Comparison of ENCODE assay signal across 17 cellular contexts in the genomic region with DNA sequence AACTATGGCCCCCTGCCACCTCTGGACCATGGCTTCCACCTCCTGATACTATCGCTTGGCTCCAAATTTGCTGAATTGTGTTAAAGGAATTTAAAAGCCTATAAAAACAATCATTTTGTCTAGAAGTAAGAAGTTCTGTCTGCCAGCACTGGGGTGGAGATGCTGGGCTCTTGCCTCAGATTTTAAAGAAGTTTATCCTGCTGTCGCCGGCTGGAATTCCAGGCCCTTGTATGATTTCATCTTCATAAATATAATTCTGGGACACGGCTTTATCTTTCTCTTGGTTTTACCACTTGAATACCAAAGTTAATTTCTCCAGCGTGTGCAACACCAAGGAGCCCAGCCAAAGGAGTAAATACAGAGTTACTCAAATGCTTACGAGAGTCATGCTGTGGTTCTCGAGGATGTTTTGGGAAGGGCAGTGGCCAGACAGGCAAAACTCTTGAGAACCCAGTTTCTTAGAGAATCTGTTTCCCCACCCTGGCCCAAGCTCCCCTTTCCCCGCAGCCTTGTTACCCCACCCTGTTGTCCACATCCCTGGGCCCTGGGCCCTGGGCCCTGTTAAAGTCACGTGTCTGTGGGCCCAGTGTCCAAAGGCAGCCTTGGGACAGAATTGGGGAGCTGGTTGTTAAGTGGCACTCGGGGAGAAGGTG. TPM values are rescaled to one million over a fixed set of nuclear protein-coding genes. Genes with fewer than 3 reads are reported as not detected.
A peak's percentile ranks its signal among the peaks of the same experiment; 100 is the strongest.
DNase-seq lines count a peak whose midpoint lies in the region; ATAC-seq and TF ChIP-seq lines count a peak whose summit lies in the region.
"Had no signal": no experiment of that assay in that cellular context is flagged by ENCODE, and none has a peak within 500 bp of the region (broad histone marks: within the 10 kb centered on the region; RNA-seq: fewer than 3 reads in every experiment).

No MANE protein-coding gene starts in this region.

- no peak overlapping the region for H2AFZ ChIP-seq in ACC112 (ENCODE audit: low read length, unreplicated experiment)

- H3K27ac ChIP-seq in ACC112 (ENCODE audit: low read depth, low read length) (peak overlapping the region; percentile 75), adrenal gland (peak overlapping the region in 4 of 5 donors; percentile 29 to 81 (median 48)), heart left ventricle (peak overlapping the region; percentile 53 to 84 (median 74)), prostate gland (peak overlapping the region; percentile 66 to 81)

- no peaks in the 10 kb centered on the region for H3K79me2 ChIP-seq in ACC112 (ENCODE audit: control insufficient read depth, insufficient read depth, low read length, unreplicated experiment)

- DNase-seq in adrenal gland (peak in 1 of 7 donors; percentile 15), heart left ventricle (peak in 2 of 5 donors; percentile 51 to 63), prostate gland (ENCODE audit: low spot score) (peak; percentile 53), AML-193 (lab: John Stamatoyannopoulos, UW) (no peak), germinal center (ENCODE audit: low spot score) (no peak)
- DNase-seq: DMS53; MM.1S; nucleus accumbens; SHP77 treated with DMSO at 0.1 percent for 48 hours; stimulated activated CD4-positive, alpha-beta T cell treated with anti-CD3 and anti-CD28 coated beads, Interleukin-4, amount 100 ng/mL, for 1 hour; stimulated activated naive CD4-positive, alpha-beta T cell treated with Interleukin-2 at 50 U/mL for 16 hours had no signal

- H3K4me3 ChIP-seq in ACC112 (ENCODE audit: low read depth, low read length), result no peak overlapping the region
- H3K4me3 ChIP-seq in adrenal gland, result no peak overlapping the region
- no peak overlapping the region for H3K4me3 ChIP-seq in heart left ventricle
- H3K4me3 ChIP-seq in prostate gland, result no peak overlapping the region
- H3K4me3 ChIP-seq: body of pancreas had no signal

- no peaks in the 10 kb centered on the region for H3K27me3 ChIP-seq in ACC112 (ENCODE audit: insufficient read depth, low read length)
- H3K27me3 ChIP-seq in adrenal gland, result no peaks in the 10 kb centered on the region
- H3K27me3 ChIP-seq in heart left ventricle, result no peaks in the 10 kb centered on the region
- no peaks in the 10 kb centered on the region for H3K27me3 ChIP-seq in prostate gland (replicated peaks; ENCODE audit: insufficient read depth)
- H3K27me3 ChIP-seq: body of pancreas had no signal

- no peak for TF ChIP-seq CTCF in adrenal gland (IDR thresholded peaks at IDR 0.05)
- TF ChIP-seq CTCF in heart left ventricle (IDR thresholded peaks at IDR 0.05), result no peak
- no peak for TF ChIP-seq CTCF in prostate gland (IDR thresholded peaks at IDR 0.05)

- peaks cover 3% of the 10 kb centered on the region for H3K36me3 ChIP-seq in ACC112 (ENCODE audit: insufficient read depth, low read length)
- peaks cover 0 to 77% of the 10 kb centered on the region in 2 donors for H3K36me3 ChIP-seq in adrenal gland (replicated peaks in 1 of 2)
- H3K36me3 ChIP-seq in heart left ventricle, result peaks cover 4 to 97% (median 84%) of the 10 kb centered on the region in 9 donors
- H3K36me3 ChIP-seq in prostate gland, result no peaks in the 10 kb centered on the region

- TF ChIP-seq POLR2A in adrenal gland (IDR thresholded peaks at IDR 0.05) (no peak), heart left ventricle (IDR thresholded peaks at IDR 0.05) (no peak), prostate gland (IDR thresholded peaks at IDR 0.05) (no peak)

- no peaks in the 10 kb centered on the region for H3K9me3 ChIP-seq in adrenal gland (replicated peaks in 1 of 3)
- H3K9me3 ChIP-seq in heart left ventricle, result no peaks in the 10 kb centered on the region
- no peaks in the 10 kb centered on the region for H3K9me3 ChIP-seq in prostate gland
- H3K9me3 ChIP-seq: body of pancreas had no signal

- ATAC-seq in heart left ventricle (peak; percentile 2 to 71 (median 64)), HG03097 (IDR thresholded peaks at IDR 0.05; ENCODE audit: low FRiP score, unreplicated experiment) (no peak), GM18498 (IDR thresholded peaks at IDR 0.05; ENCODE audit: unreplicated experiment) (no peak)
- ATAC-seq: body of pancreas, esophagus mucosa had no signal

- H3K4me1 ChIP-seq in ACC112 (ENCODE audit: control insufficient read depth, insufficient read depth, low read length, unreplicated experiment) (peaks cover 52% of the 10 kb centered on the region), adrenal gland (replicated peaks in 1 of 2) (peaks cover 17 to 33% of the 10 kb centered on the region in 2 donors), heart left ventricle (peaks cover 0 to 47% (median 23%) of the 10 kb centered on the region in 12 donors), prostate gland (replicated peaks) (peaks cover 12% of the 10 kb centered on the region)

- intact Hi-C loops in adrenal gland (cut with DNase I), result no loop called here
- intact Hi-C loops in heart left ventricle (cut with DNase I), result loop anchor here in 3 of 10 donors (5.0 to 10.0 kb wide), 2 partner anchors 55 to 57 kb away; no protein-coding TSS in a partner anchor
- intact Hi-C loops in prostate gland (cut with DNase I), result loop anchor here (5.0 kb wide), 1 partner anchor 55 kb away; no protein-coding TSS in a partner anchor

- WGBS in adrenal gland, 4 donors, result 69 to 88% (median 82%) methylated on average over 9 to 10 of the region's 10 CpGs
- WGBS in heart left ventricle, 4 donors, result 64 to 75% (median 64%) methylated on average over 9 to 10 of the region's 10 CpGs
- 27% methylated on average over 10 of the region's 10 CpGs for WGBS in prostate gland

RNA-seq across cellular contexts. Expression of gene C6orf89, which starts 31.9 kb away (rescaled TPM):
- total RNA-seq in adrenal gland (100 to 1,000 TPM in 1 of 8 donors, 10 to 100 TPM in 7; 62.7 to 107 (median 89.0) TPM), heart left ventricle (10 to 100 TPM; 54.2 to 86.2 (median 75.5) TPM), prostate gland (10 to 100 TPM; 54.9 to 96.9 TPM)
- polyA plus RNA-seq in adrenal gland (10 to 100 TPM; 17.5 to 67.3 (median 19.4) TPM), heart left ventricle (10 to 100 TPM; 34.0 to 55.9 TPM)

RNA-seq across cellular contexts. Expression of gene PI16, which starts 36.9 kb away (rescaled TPM):
- total RNA-seq in adrenal gland, result 1 to 10 TPM in 2 of 8 donors, under 1 TPM in 5, not detected in 1; 0.12 to 4.7 (median 0.55) TPM
- polyA plus RNA-seq in adrenal gland, result 1 to 10 TPM in 2 of 3 donors, under 1 TPM in 1; 0.29 to 9.3 (median 7.4) TPM
- 10 to 100 TPM in 7 of 9 donors, 1 to 10 TPM in 2; 7.5 to 36.2 (median 12.1) TPM for total RNA-seq in heart left ventricle
- 10 to 100 TPM in 1 of 2 donors, 1 to 10 TPM in 1; 5.7 to 23.5 TPM for polyA plus RNA-seq in heart left ventricle
- total RNA-seq in prostate gland, result 10 to 100 TPM in 1 of 2 donors, 1 to 10 TPM in 1; 7.9 to 18.0 TPM
- total RNA-seq: kidney epithelial cell had no signal

RNA-seq across cellular contexts. Expression of gene PPIL1, which starts 43.1 kb away (rescaled TPM):
- total RNA-seq in adrenal gland (100 to 1,000 TPM in 2 of 8 donors, 10 to 100 TPM in 6; 36.4 to 138 (median 61.4) TPM), heart left ventricle (10 to 100 TPM; 30.9 to 61.6 (median 42.6) TPM), prostate gland (10 to 100 TPM; 18.7 to 35.9 TPM)
- polyA plus RNA-seq in adrenal gland (100 to 1,000 TPM in 1 of 3 donors, 10 to 100 TPM in 1, 1 to 10 TPM in 1; 8.2 to 134 (median 30.5) TPM), heart left ventricle (10 to 100 TPM; 42.6 to 69.3 TPM)

Comparison
In these comparisons a context has a peak if more than half of its experiments do, and no peak if none do; other contexts are left out.
1. ATAC-seq: peak in heart left ventricle (4 of 4); none in HG03097 (single experiment) and GM18498 (single experiment).
2. Peak in every context shown above with its lines, with median percentiles within 50 percentile points of each other: H3K27ac ChIP-seq.